Comparison of ENCODE assay signal across 23 cellular contexts in genomic region chr9:133441571-133441970, GRCh38. TPM values are rescaled to one million over a fixed set of nuclear protein-coding genes. Genes with fewer than 3 reads are reported as not detected.
A peak's percentile ranks its signal among the peaks of the same experiment; 100 is the strongest.
DNase-seq lines count a peak whose midpoint lies in the region; ATAC-seq and TF ChIP-seq lines count a peak whose summit lies in the region.
"Had no signal": no experiment of that assay in that cellular context is flagged by ENCODE, and none has a peak within 500 bp of the region (broad histone marks: within the 10 kb centered on the region; RNA-seq: fewer than 3 reads in every experiment).

No MANE protein-coding gene starts in this region.

- H3K4me1 Mint-ChIP-seq in memory B cell = peaks cover 20% of the 10 kb centered on the region
- peaks cover 42% of the 10 kb centered on the region for H3K4me1 Mint-ChIP-seq in stimulated activated memory B cell treated with anti-CD40 and anti-IgM and Interleukin-4, amounts not matched to agents 10 μg/mL and 1 μg/mL and 100 μg/mL, for 72 hours
- H3K4me1 Mint-ChIP-seq: H9 had no signal

- peak overlapping the region; percentile 15; the same call in 1 of the 2 replicates for H3K4me2 ChIP-seq in DOHH2 (ENCODE audit: low read length)
- H3K4me2 ChIP-seq: A549 had no signal

- no peak for ATAC-seq in memory B cell (ENCODE audit: low read depth)
- ATAC-seq in stimulated activated memory B cell treated with anti-CD40 and anti-IgM and Interleukin-4, amounts not matched to agents 10 μg/mL and 1 μg/mL and 100 μg/mL, for 72 hours = no peak
- ATAC-seq: A549, HepG2, Panc1 had no signal

- H3K9me2 ChIP-seq in DOHH2 (replicated peaks; ENCODE audit: control insufficient read depth, low read length) = no peaks in the 10 kb centered on the region

- H4K20me1 ChIP-seq in DOHH2 (ENCODE audit: control insufficient read depth, insufficient read depth, low read depth, low read length) = no peaks in the 10 kb centered on the region

- no peaks in the 10 kb centered on the region for H3K9me3 Mint-ChIP-seq in memory B cell
- H3K9me3 Mint-ChIP-seq in stimulated activated memory B cell treated with anti-CD40 and anti-IgM and Interleukin-4, amounts not matched to agents 10 μg/mL and 1 μg/mL and 100 μg/mL, for 72 hours = no peaks in the 10 kb centered on the region
- H3K9me3 Mint-ChIP-seq: H9, HFFc6 had no signal

- TF ChIP-seq CTCF in DOHH2 (IDR thresholded peaks at IDR 0.05; ENCODE audit: low read depth, low read length, poor library complexity, severe bottlenecking) (no peak), NB4 (IDR thresholded peaks at IDR 0.05; ENCODE audit: low read depth, low read length) (no peak), RWPE1 (conservative IDR thresholded peaks at IDR 0.05; ENCODE audit: low read depth) (no peak)

- no peaks in the 10 kb centered on the region for H3F3A ChIP-seq in DOHH2 (ENCODE audit: control insufficient read depth, insufficient read depth)

- H3K4me3 ChIP-seq in DOHH2 (ENCODE audit: low read length) (no peak overlapping the region), NB4 (ENCODE audit: low read depth, low read length) (no peak overlapping the region)
- H3K4me3 ChIP-seq: A549, GM23248, K562, SK-N-MC had no signal

- CTCF ChIA-PET in RWPE1 (lab: Yijun Ruan, JAX) = interaction anchor here (0.6 kb wide), 1 partner anchor 16 kb away, joined by 3 read pairs; no protein-coding TSS in a partner anchor

- H3K27ac Mint-ChIP-seq in memory B cell = peak overlapping the region; percentile 92
- H3K27ac Mint-ChIP-seq in stimulated activated memory B cell treated with anti-CD40 and anti-IgM and Interleukin-4, amounts not matched to agents 10 μg/mL and 1 μg/mL and 100 μg/mL, for 72 hours = peak overlapping the region; percentile 77
- H3K27ac Mint-ChIP-seq: H9, HFFc6 had no signal

- H3K79me2 ChIP-seq in DOHH2 (ENCODE audit: control insufficient read depth, low read length) = no peaks in the 10 kb centered on the region

- H3K36me3 Mint-ChIP-seq in memory B cell = no peaks in the 10 kb centered on the region
- no peaks in the 10 kb centered on the region for H3K36me3 Mint-ChIP-seq in stimulated activated memory B cell treated with anti-CD40 and anti-IgM and Interleukin-4, amounts not matched to agents 10 μg/mL and 1 μg/mL and 100 μg/mL, for 72 hours

- DNase-seq in NB4 (ENCODE audit: low read depth) (peak; percentile 91), memory B cell (ENCODE audit: low spot score in 2 of 2) (no peak), GOT3 (lab: John Stamatoyannopoulos, UW) (no peak), RWPE1 (ENCODE audit: low spot score) (no peak), occipital lobe (lab: John Stamatoyannopoulos, UW) (no peak)
- DNase-seq: Calu3, DND-41, GM23248, H9, HFFc6, Kasumi-1, NCI-H1417, NCI-H1694, NCI-H2029 treated with DMSO at 0.1 percent for 48 hours, NCI-H69, SIG-M5 had no signal

- peak overlapping the region; percentile 56 for H3K4me3 Mint-ChIP-seq in memory B cell
- peak overlapping the region; percentile 7 for H3K4me3 Mint-ChIP-seq in stimulated activated memory B cell treated with anti-CD40 and anti-IgM and Interleukin-4, amounts not matched to agents 10 μg/mL and 1 μg/mL and 100 μg/mL, for 72 hours
- H3K4me3 Mint-ChIP-seq: H9, HFFc6 had no signal

- POLR2A ChIA-PET in RWPE1 (lab: Yijun Ruan, JAX; ENCODE audit: low non-redundant PET) = no interaction called here

- peaks cover 5% of the 10 kb centered on the region; the same call in 1 of the 2 replicates for H3K27me3 ChIP-seq in DOHH2 (ENCODE audit: control insufficient read depth, low read length)

- TF ChIP-seq POLR2A in NB4 (IDR thresholded peaks at IDR 0.05; ENCODE audit: extremely low read depth, insufficient read length) = no peak

- H3K36me3 ChIP-seq in DOHH2 (ENCODE audit: control insufficient read depth, low read length) = no peaks in the 10 kb centered on the region

- H3K27ac ChIP-seq in DOHH2 (ENCODE audit: low read depth, low read length) (no peak overlapping the region), RWPE1 (no peak overlapping the region)
- H3K27ac ChIP-seq: A549, GM23248, SK-N-MC had no signal

- H3K4me1 ChIP-seq in DOHH2 (ENCODE audit: control insufficient read depth, low read length) = peaks cover 17% of the 10 kb centered on the region
- H3K4me1 ChIP-seq: A549 had no signal

- H3K27me3 Mint-ChIP-seq in memory B cell = peaks cover 1% of the 10 kb centered on the region
- H3K27me3 Mint-ChIP-seq in stimulated activated memory B cell treated with anti-CD40 and anti-IgM and Interleukin-4, amounts not matched to agents 10 μg/mL and 1 μg/mL and 100 μg/mL, for 72 hours = no peaks in the 10 kb centered on the region

- H3K9me3 ChIP-seq in DOHH2 (ENCODE audit: control insufficient read depth, insufficient read depth, low read length) = no peaks in the 10 kb centered on the region
- H3K9me3 ChIP-seq: A549 had no signal

RNA-seq across cellular contexts. Expression of gene CACFD1, which starts 18.2 kb away (rescaled TPM):
- total RNA-seq in occipital lobe = 19.0 TPM

RNA-seq across cellular contexts. Expression of gene ADAMTS13, which starts 19.4 kb away (rescaled TPM):
- 2.2 TPM for total RNA-seq in occipital lobe

RNA-seq across cellular contexts. Expression of gene REXO4, which starts 23.8 kb away (rescaled TPM):
- 15.1 TPM for total RNA-seq in occipital lobe

RNA-seq across cellular contexts. Expression of gene SLC2A6, which starts 37.3 kb away (rescaled TPM):
- 17.2 TPM for total RNA-seq in occipital lobe
